Comparison of ENCODE assay signal across 23 cellular contexts in the genomic region with DNA sequence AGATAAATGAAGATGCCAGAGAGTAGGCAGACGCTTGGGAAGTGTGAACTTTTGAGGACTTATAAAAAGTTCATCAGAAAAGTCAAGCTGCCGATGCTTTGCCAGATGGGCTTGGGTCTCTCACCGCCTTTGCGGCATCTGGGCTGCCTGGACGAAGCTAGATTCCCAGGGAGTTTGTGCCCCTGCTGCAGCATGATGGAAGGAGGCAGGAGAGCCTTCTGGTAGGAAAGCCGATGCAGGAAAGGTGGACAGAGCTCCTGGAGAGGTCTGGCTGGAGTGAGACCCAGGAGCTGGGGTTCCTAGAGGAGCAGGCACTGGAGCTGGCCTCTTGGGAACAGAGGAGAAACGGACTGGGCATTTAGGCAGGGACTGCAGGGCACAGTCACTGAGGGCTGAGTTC. TPM values are rescaled to one million over a fixed set of nuclear protein-coding genes. Genes with fewer than 3 reads are reported as not detected.
A peak's percentile ranks its signal among the peaks of the same experiment; 100 is the strongest.
DNase-seq lines count a peak whose midpoint lies in the region; ATAC-seq, FAIRE-seq and TF ChIP-seq lines count a peak whose summit lies in the region.
"Had no signal": no experiment of that assay in that cellular context is flagged by ENCODE, and none has a peak within 500 bp of the region (broad histone marks: within the 10 kb centered on the region; RNA-seq: fewer than 3 reads in every experiment).

No MANE protein-coding gene starts in this region.

- intact Hi-C loops in Right ventricle myocardium inferior (cut with DNase I) (no loop called here), sigmoid colon (cut with DNase I) (no loop called here)

- TF ChIP-seq POLR2A in sigmoid colon (IDR thresholded peaks at IDR 0.05) = no peak

- no peak for FAIRE-seq in HTR-8/SVneo (lab: Jason Lieb, UNC)
- FAIRE-seq: D721Med, RCC 7860 had no signal

- peaks cover 23% of the 10 kb centered on the region for H3K4me1 Mint-ChIP-seq in endodermal cell

- no peaks in the 10 kb centered on the region for H3K9me3 Mint-ChIP-seq in endodermal cell

- H3K9me3 ChIP-seq in right atrium auricular region (no peaks in the 10 kb centered on the region), endodermal cell (ENCODE audit: control insufficient read depth, low read length) (no peaks in the 10 kb centered on the region), sigmoid colon (no peaks in the 10 kb centered on the region)
- H3K9me3 ChIP-seq: MG63 had no signal

- TF ChIP-seq CTCF in right atrium auricular region (IDR thresholded peaks at IDR 0.05) (no peak), endodermal cell (conservative IDR thresholded peaks at IDR 0.05) (no peak), sigmoid colon (IDR thresholded peaks at IDR 0.05) (no peak)

- DNase-seq in right atrium auricular region (ENCODE audit: low spot score) (peak; percentile 18), Right ventricle myocardium inferior (ENCODE audit: missing footprints) (no peak), endodermal cell (peak; percentile 45), sigmoid colon (peak; percentile 39), NCI-H2196 (lab: John Stamatoyannopoulos, UW; ENCODE audit: unreplicated experiment) (no peak), H4 (ENCODE audit: low spot score) (no peak), HTR-8/SVneo (ENCODE audit: insufficient read length, low spot score) (no peak)
- DNase-seq: DMS79 treated with DMSO at 0.1 percent for 48 hours, HCEC 1CT, Karpas-422, NCI-H1048, NCI-H1436 treated with DMSO at 0.1 percent for 48 hours, NCI-H2029, NCI-H2171, NCI-H446 treated with DMSO at 0.1 percent for 48 hours, NCI-H748 treated with DMSO at 0.1 percent for 48 hours, SHP77 had no signal

- no peak overlapping the region for H3K9ac ChIP-seq in endodermal cell (ENCODE audit: extremely low read depth, low read length, poor library complexity, severe bottlenecking)

- H3K4me1 ChIP-seq in right atrium auricular region (no peaks in the 10 kb centered on the region), endodermal cell (ENCODE audit: control insufficient read depth, insufficient read depth, low read length) (peaks cover 17% of the 10 kb centered on the region), sigmoid colon (no peaks in the 10 kb centered on the region)

- TF ChIP-seq EP300 in sigmoid colon (IDR thresholded peaks at IDR 0.05) = no peak

- H3K4me3 Mint-ChIP-seq in endodermal cell = no peak overlapping the region
- H3K4me3 Mint-ChIP-seq: IgD-negative memory B cell had no signal

- H3K36me3 ChIP-seq in right atrium auricular region (no peaks in the 10 kb centered on the region), endodermal cell (ENCODE audit: control insufficient read depth, insufficient read depth, low read length) (no peaks in the 10 kb centered on the region), sigmoid colon (no peaks in the 10 kb centered on the region)
- H3K36me3 ChIP-seq: MG63 had no signal

- 92 to 100% methylated on average over 5 to 7 of the region's 7 CpGs for WGBS in endodermal cell (ENCODE audit: insufficient coverage in 1 of 2, insufficient read length in 1 of 2), 2 experiments
- WGBS in sigmoid colon, 2 donors = 71 to 80% methylated on average over 7 of the region's 7 CpGs

- no peak overlapping the region for H3K27ac ChIP-seq in right atrium auricular region
- no peak overlapping the region for H3K27ac ChIP-seq in endodermal cell (ENCODE audit: low read depth, low read length)
- H3K27ac ChIP-seq in sigmoid colon = no peak overlapping the region
- H3K27ac ChIP-seq: C4-2B, SK-N-MC had no signal

- peaks cover 50% of the 10 kb centered on the region for H3K27me3 Mint-ChIP-seq in endodermal cell (ENCODE audit: insufficient read depth)

- no peak overlapping the region for H3K27ac Mint-ChIP-seq in endodermal cell

- no peaks in the 10 kb centered on the region for H3K36me3 Mint-ChIP-seq in endodermal cell (ENCODE audit: low read depth)
- H3K36me3 Mint-ChIP-seq: IgD-negative memory B cell had no signal

- H3K27me3 ChIP-seq in right atrium auricular region (no peaks in the 10 kb centered on the region), endodermal cell (ENCODE audit: control insufficient read depth, insufficient read depth, low read length, poor library complexity, severe bottlenecking) (no peaks in the 10 kb centered on the region), sigmoid colon (no peaks in the 10 kb centered on the region)
- H3K27me3 ChIP-seq: MG63 had no signal

- ATAC-seq in Right ventricle myocardium inferior = no peak

- H3K4me3 ChIP-seq in right atrium auricular region (no peak overlapping the region), endodermal cell (ENCODE audit: low read length) (no peak overlapping the region), sigmoid colon (no peak overlapping the region)
- H3K4me3 ChIP-seq: MG63, SK-N-MC had no signal

RNA-seq across cellular contexts. Expression of a gene that starts 51.9 kb away (rescaled TPM):
- total RNA-seq in right atrium auricular region = under 1 TPM; 0.12 to 0.15 TPM
- 0.14 TPM for total RNA-seq in Right ventricle myocardium inferior
- under 1 TPM in 1 of 2 donors, not detected in 1; 0.09 TPM for total RNA-seq in endodermal cell
- 0.64 TPM for polyA plus RNA-seq in endodermal cell (2013, experiment 1 of 2)
- 0.54 TPM for polyA plus RNA-seq in endodermal cell (2013, experiment 2 of 2)
- under 1 TPM in 3 of 4 donors, not detected in 1; under 0.01 to 0.83 (median 0.36) TPM for total RNA-seq in sigmoid colon
- under 1 TPM in 1 of 3 donors, not detected in 2; 0.10 TPM for polyA plus RNA-seq in sigmoid colon
- total RNA-seq in H4 (2014; rRNA removed; shearing (Covaris generic)) = 0.12 TPM in 2 replicates
- polyA plus RNA-seq: IgD-negative memory B cell had no signal

Comparison
In these comparisons a context has a peak if more than half of its experiments do, and no peak if none do; other contexts are left out.
1. DNase-seq: peak in right atrium auricular region (single experiment), endodermal cell (single experiment) and sigmoid colon (single experiment); none in Right ventricle myocardium inferior (single experiment), NCI-H2196 (single experiment), H4 (single experiment) and HTR-8/SVneo (single experiment).